8 cellular contexts compared by ENCODE assay signal in the genomic region with DNA sequence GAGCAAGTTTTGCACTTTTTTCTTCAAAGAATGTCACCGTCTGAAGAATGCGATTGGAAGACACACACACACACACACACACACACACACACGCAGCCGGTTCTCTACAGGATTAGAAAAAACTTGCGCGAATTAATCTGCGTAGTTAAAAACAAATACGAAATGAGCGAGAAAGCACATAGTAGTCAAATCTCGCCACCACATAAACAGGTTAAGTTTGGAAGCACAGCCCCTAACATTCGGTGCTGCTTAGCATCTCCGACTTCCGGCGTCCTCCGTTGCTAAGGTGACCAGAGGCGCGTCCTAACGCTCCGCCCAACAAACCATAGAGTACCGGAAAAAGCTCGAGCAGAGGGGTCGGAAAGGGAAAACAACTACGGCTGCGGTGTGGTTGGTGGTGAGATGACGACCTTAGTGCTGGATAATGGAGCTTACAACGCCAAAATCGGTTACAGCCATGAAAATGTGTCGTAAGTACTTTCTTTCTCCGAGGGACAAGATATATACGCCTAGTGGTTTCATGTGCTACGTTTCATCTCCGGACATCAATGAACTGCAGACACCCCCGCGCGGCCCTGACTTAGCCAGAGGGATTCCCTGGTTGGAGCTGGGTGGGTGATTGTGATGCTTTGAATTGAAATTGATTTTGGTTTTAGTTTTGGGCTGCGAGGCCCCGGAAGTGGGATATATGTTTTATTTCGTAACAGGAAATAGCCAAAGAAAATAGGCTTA. TPM values are rescaled to one million over a fixed set of nuclear protein-coding genes. Genes with fewer than 3 reads are reported as not detected.
DNase-seq lines count a peak whose midpoint lies in the region; ATAC-seq, FAIRE-seq and TF ChIP-seq lines count a peak whose summit lies in the region.

A gene (plus strand): TSS at position 366 of the 732 bp plus-strand sequence. CDS start 37 bp downstream, at position 403.

- DNase-seq in Caco-2 (peak; percentile 94), HTR-8/SVneo (ENCODE audit: insufficient read length, low spot score) (peak; percentile 91), NOMO-1 treated with dmso at 0.1 percent for 144 hours (lab: John Stamatoyannopoulos, UW; ENCODE audit: unreplicated experiment) (peak; percentile 91), mesothelial cell of epicardium (ENCODE audit: low spot score in 2 of 2, unreplicated experiment in 2 of 2) (peak; percentile 76 to 93)
- peak; percentile 77 to 87 (median 85) for DNase-seq in activated CD8-positive, alpha-beta memory T cell treated with anti-CD3 and anti-CD28 coated beads for 48 hours (ENCODE audit: low read depth in 2 of 3, low spot score in 2 of 3)
- DNase-seq in stimulated activated CD8-positive, alpha-beta memory T cell treated with anti-CD3 and anti-CD28 coated beads, Interleukin-15, amount 100 ng/mL, for 48 hours (ENCODE audit: low read depth in 2 of 2): peak; percentile 91

- H3K9me3 Mint-ChIP-seq in Caco-2 (ENCODE audit: unreplicated experiment): no peaks in the 10 kb centered on the region
- no peaks in the 10 kb centered on the region for H3K9me3 Mint-ChIP-seq in mesothelial cell of epicardium

- no peaks in the 10 kb centered on the region for H3K4me1 Mint-ChIP-seq in Caco-2 (ENCODE audit: low read depth, unreplicated experiment)
- H3K4me1 Mint-ChIP-seq in mesothelial cell of epicardium: peaks cover 15% of the 10 kb centered on the region

- H3K9me3 ChIP-seq in Caco-2: no peaks in the 10 kb centered on the region

- H3K36me3 ChIP-seq in Caco-2 (ENCODE audit: control insufficient read depth, insufficient read depth, low read length): no peaks in the 10 kb centered on the region

- peaks cover 7% of the 10 kb centered on the region for H3K4me1 ChIP-seq in Caco-2

- H3K27me3 ChIP-seq in Caco-2 (replicated peaks; ENCODE audit: control insufficient read depth, insufficient read depth, low read length): no peaks in the 10 kb centered on the region

- intact Hi-C loops in Caco-2 (cut with micrococcal nuclease; ENCODE audit: unreplicated experiment): loop anchor here (1.0 to 5.0 kb wide), 3 partner anchors 29 to 66 kb away; a partner anchor contains a TSS

- peak within 1 kb of the TSS; percentile 65 for H3K4me3 ChIP-seq in Caco-2 (ENCODE audit: low read depth, low read length)

- CTCF ChIA-PET in Caco-2 (lab: Charles Lee): interaction anchor here (0.5 to 1.1 kb wide), 5 partner anchors 13 to 1636 kb away, joined by 3 to 8 read pairs (median 3); no protein-coding TSS in a partner anchor

- H3K4me3 Mint-ChIP-seq in Caco-2 (ENCODE audit: unreplicated experiment): peak within 1 kb of the TSS; percentile 88
- peak within 1 kb of the TSS; percentile 94 for H3K4me3 Mint-ChIP-seq in mesothelial cell of epicardium

- in situ Hi-C loops in endometrial microvascular endothelial cells (cut with HindIII; ENCODE audit: inconsistent ontology term, low pct_unique_long_range_greater_than_20kb, low sequenced_read_pairs): no loop called here

- H3K27me3 Mint-ChIP-seq in Caco-2 (ENCODE audit: insufficient read depth, unreplicated experiment) (no peaks in the 10 kb centered on the region), mesothelial cell of epicardium (ENCODE audit: low read depth) (peaks cover 3% of the 10 kb centered on the region)

- peak; percentile 87 for ATAC-seq in GM21367 (IDR thresholded peaks at IDR 0.05; ENCODE audit: unreplicated experiment)

- peaks cover 16% of the 10 kb centered on the region for H3K36me3 Mint-ChIP-seq in Caco-2 (ENCODE audit: insufficient read depth, unreplicated experiment)
- no peaks in the 10 kb centered on the region for H3K36me3 Mint-ChIP-seq in mesothelial cell of epicardium

- FAIRE-seq in HTR-8/SVneo (lab: Jason Lieb, UNC): peak; percentile 55

- H3K27ac Mint-ChIP-seq in Caco-2 (ENCODE audit: unreplicated experiment) (peak within 1 kb of the TSS; percentile 48), mesothelial cell of epicardium (peak within 1 kb of the TSS; percentile 96)

- BruUV-seq in Caco-2 (replicated peaks; lab: Mats Ljungman, UMichigan): TSS peak; percentile 89

- POLR2A ChIA-PET in Caco-2 (lab: Charles Lee): interaction anchor here (0.5 to 1.0 kb wide), 5 partner anchors 13 to 136 kb away, joined by 3 to 4 read pairs (median 3); a partner anchor contains a TSS

- no peak for TF ChIP-seq CTCF in Caco-2 (IDR thresholded peaks at IDR 0.05; ENCODE audit: insufficient read depth in 1 of 2, low read depth in 1 of 2, low read length in 1 of 2, severe bottlenecking in 1 of 2, unreplicated experiment in 1 of 2)
- TF ChIP-seq CTCF in mesothelial cell of epicardium (IDR thresholded peaks at IDR 0.05; ENCODE audit: unreplicated experiment): no peak

RNA-seq across cellular contexts. Expression of the gene that starts here (rescaled TPM):
- 25.0 and 26.0 TPM in 2 replicates for total RNA-seq in Caco-2 (2022)
- total RNA-seq in endometrial microvascular endothelial cells (ENCODE audit: inconsistent ontology term): 43.7 TPM
- total RNA-seq in mesothelial cell of epicardium: 21.4 to 25.5 TPM (median 25.1 TPM) in 3 replicates

Comparison
In these comparisons a context has a peak if more than half of its experiments do, and no peak if none do; other contexts are left out.
1. Peak in every context shown above with its lines: DNase-seq, ATAC-seq and H3K4me3 ChIP-seq.